Comparison of ENCODE assay signal across 8 cellular contexts in the genomic region with DNA sequence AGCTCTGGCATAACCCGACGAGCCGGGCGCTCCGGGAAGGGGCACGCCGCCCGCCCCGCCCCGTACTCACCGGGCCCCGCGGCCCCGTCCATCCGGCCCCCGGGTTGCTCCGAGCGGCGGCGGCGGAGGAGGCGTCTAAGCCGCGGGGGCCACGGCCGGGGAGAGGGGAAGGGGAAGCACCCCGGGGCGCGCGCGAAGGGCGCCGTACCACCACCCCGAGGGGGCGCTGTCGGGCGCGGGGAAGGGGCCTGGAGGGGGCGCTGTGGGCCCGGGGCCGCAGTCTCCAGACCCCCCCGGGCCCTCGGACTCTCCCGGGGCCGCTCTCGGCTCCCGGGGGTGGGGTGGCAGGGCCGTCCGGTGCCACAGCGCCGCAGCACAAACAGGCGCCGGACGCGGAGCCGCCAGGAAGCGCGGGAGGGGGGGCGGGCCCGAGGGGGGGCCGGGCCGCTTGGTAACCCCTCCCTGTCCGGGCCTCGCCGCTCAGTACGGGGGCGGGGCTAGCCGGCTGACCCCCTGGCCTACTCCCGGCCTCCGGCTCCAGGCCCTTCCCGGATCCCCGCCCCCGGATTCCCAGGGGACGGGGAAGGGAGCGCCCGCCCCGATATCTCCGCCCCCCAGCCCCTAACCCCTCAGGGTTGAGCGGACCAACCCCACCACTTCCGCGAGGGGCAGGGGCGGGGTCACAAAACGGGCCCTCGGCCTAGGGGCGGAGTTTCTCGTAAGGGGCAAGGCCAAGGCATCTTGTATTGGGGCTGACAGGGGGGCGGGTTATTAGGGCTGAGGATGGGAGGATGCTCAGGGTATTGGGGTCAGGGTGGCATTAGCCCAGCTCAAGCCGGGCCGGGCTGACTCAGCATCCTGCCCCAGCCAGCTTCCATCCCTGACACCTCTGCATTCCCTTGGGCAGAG. TPM values are rescaled to one million over a fixed set of nuclear protein-coding genes. Genes with fewer than 3 reads are reported as not detected.
DNase-seq lines count a peak whose midpoint lies in the region; ATAC-seq and TF ChIP-seq lines count a peak whose summit lies in the region.

A gene with protein sequence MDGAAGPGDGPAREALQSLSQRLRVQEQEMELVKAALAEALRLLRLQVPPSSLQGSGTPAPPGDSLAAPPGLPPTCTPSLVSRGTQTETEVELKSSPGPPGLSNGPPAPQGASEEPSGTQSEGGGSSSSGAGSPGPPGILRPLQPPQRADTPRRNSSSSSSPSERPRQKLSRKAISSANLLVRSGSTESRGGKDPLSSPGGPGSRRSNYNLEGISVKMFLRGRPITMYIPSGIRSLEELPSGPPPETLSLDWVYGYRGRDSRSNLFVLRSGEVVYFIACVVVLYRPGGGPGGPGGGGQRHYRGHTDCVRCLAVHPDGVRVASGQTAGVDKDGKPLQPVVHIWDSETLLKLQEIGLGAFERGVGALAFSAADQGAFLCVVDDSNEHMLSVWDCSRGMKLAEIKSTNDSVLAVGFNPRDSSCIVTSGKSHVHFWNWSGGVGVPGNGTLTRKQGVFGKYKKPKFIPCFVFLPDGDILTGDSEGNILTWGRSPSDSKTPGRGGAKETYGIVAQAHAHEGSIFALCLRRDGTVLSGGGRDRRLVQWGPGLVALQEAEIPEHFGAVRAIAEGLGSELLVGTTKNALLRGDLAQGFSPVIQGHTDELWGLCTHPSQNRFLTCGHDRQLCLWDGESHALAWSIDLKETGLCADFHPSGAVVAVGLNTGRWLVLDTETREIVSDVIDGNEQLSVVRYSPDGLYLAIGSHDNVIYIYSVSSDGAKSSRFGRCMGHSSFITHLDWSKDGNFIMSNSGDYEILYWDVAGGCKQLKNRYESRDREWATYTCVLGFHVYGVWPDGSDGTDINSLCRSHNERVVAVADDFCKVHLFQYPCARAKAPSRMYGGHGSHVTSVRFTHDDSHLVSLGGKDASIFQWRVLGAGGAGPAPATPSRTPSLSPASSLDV (minus strand): TSS at position 410 of the 909 bp plus-strand sequence. CDS start 318 bp downstream, at position 92.
A gene with protein sequence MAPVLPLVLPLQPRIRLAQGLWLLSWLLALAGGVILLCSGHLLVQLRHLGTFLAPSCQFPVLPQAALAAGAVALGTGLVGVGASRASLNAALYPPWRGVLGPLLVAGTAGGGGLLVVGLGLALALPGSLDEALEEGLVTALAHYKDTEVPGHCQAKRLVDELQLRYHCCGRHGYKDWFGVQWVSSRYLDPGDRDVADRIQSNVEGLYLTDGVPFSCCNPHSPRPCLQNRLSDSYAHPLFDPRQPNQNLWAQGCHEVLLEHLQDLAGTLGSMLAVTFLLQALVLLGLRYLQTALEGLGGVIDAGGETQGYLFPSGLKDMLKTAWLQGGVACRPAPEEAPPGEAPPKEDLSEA (plus strand): TSS at position 892 of the 909 bp plus-strand sequence. CDS start 25 bp downstream, outside the sequence.

- H3K4me3 ChIP-seq in HUES6 (ENCODE audit: low read depth, low read length) (peak within 1 kb of the TSS; percentile 76), Panc1 (ENCODE audit: low read depth in 2 of 2, low read length in 2 of 2) (peak within 1 kb of the TSS; percentile 80 to 87)

- peak within 1 kb of the TSS; percentile 96 for H3K4me3 Mint-ChIP-seq in activated T-helper 1 cell treated with anti-CD3 and anti-CD28 coated beads, Interleukin-12 subunit alpha, Interleukin-12 subunit beta, Interleukin-2, Interleukin-4 antibody, amounts not matched to agents 30 ng/mL and 10 ng/mL and 1 ng/mL, durations not matched to agents 14 hours and 24 hours and 36 hours
- H3K4me3 Mint-ChIP-seq in natural killer cell treated with Interleukin-12 subunit alpha and Interleukin-12 subunit beta and Interleukin-15 and Interleukin-18, amount 100 ng/mL, for 72 hours = peak within 1 kb of the TSS; percentile 98

- H3K9me3 ChIP-seq in HUES6 (ENCODE audit: control insufficient read depth, insufficient read depth, low read depth, low read length) = no peaks in the 10 kb centered on the region
- H3K9me3 ChIP-seq in Panc1 (ENCODE audit: control insufficient read depth, insufficient read depth, low read depth, low read length) = no peaks in the 10 kb centered on the region

- H3K36me3 Mint-ChIP-seq in activated T-helper 1 cell treated with anti-CD3 and anti-CD28 coated beads, Interleukin-12 subunit alpha, Interleukin-12 subunit beta, Interleukin-2, Interleukin-4 antibody, amounts not matched to agents 30 ng/mL and 10 ng/mL and 1 ng/mL, durations not matched to agents 14 hours and 24 hours and 36 hours (ENCODE audit: low read depth) = peaks cover 21% of the 10 kb centered on the region
- H3K36me3 Mint-ChIP-seq in natural killer cell treated with Interleukin-12 subunit alpha and Interleukin-12 subunit beta and Interleukin-15 and Interleukin-18, amount 100 ng/mL, for 72 hours = no peaks in the 10 kb centered on the region

- H3K27me3 Mint-ChIP-seq in activated T-helper 1 cell treated with anti-CD3 and anti-CD28 coated beads, Interleukin-12 subunit alpha, Interleukin-12 subunit beta, Interleukin-2, Interleukin-4 antibody, amounts not matched to agents 30 ng/mL and 10 ng/mL and 1 ng/mL, durations not matched to agents 14 hours and 24 hours and 36 hours (ENCODE audit: insufficient read depth) = no peaks in the 10 kb centered on the region
- H3K27me3 Mint-ChIP-seq in natural killer cell treated with Interleukin-12 subunit alpha and Interleukin-12 subunit beta and Interleukin-15 and Interleukin-18, amount 100 ng/mL, for 72 hours = no peaks in the 10 kb centered on the region

- intact Hi-C loops in Panc1 (cut with micrococcal nuclease; ENCODE audit: unreplicated experiment) = no loop called here
- intact Hi-C loops in activated T-helper 1 cell treated with anti-CD3 and anti-CD28 coated beads, Interleukin-12 subunit alpha, Interleukin-12 subunit beta, Interleukin-2, Interleukin-4 antibody, amounts not matched to agents 30 ng/mL and 10 ng/mL and 1 ng/mL, durations not matched to agents 14 hours and 24 hours and 36 hours (cut with micrococcal nuclease) = loop anchor here (1.0 to 5.0 kb wide), 6 partner anchors 10 to 140 kb away; a partner anchor contains a TSS

- H3K4me1 ChIP-seq in HUES6 (ENCODE audit: control insufficient read depth, insufficient read depth, low read length) (peaks cover 23% of the 10 kb centered on the region), Panc1 (ENCODE audit: control insufficient read depth, insufficient read depth, low read length) (peaks cover 21% of the 10 kb centered on the region)

- H3K9me3 Mint-ChIP-seq in activated T-helper 1 cell treated with anti-CD3 and anti-CD28 coated beads, Interleukin-12 subunit alpha, Interleukin-12 subunit beta, Interleukin-2, Interleukin-4 antibody, amounts not matched to agents 30 ng/mL and 10 ng/mL and 1 ng/mL, durations not matched to agents 14 hours and 24 hours and 36 hours = no peaks in the 10 kb centered on the region
- H3K9me3 Mint-ChIP-seq in natural killer cell treated with Interleukin-12 subunit alpha and Interleukin-12 subunit beta and Interleukin-15 and Interleukin-18, amount 100 ng/mL, for 72 hours = no peaks in the 10 kb centered on the region

- H3K27me3 ChIP-seq in HUES6 (ENCODE audit: control insufficient read depth, insufficient read depth, low read length) (no peaks in the 10 kb centered on the region), Panc1 (ENCODE audit: control insufficient read depth, insufficient read depth, low read length) (no peaks in the 10 kb centered on the region)

- BruUV-seq in Panc1 (replicated peaks; lab: Mats Ljungman, UMichigan) = no TSS peak

- DNase-seq in DMS153 treated with DMSO at 0.1 percent for 48 hours (lab: John Stamatoyannopoulos, UW; ENCODE audit: unreplicated experiment) (peak; percentile 37), Panc1 (ENCODE audit: low read depth, low spot score) (no peak), fibroblast of peridontal ligament (ENCODE audit: extremely low read depth) (peak; percentile 75)
- DNase-seq in activated T-helper 1 cell treated with anti-CD3 and anti-CD28 coated beads, Interleukin-12 subunit alpha, Interleukin-12 subunit beta, Interleukin-2, Interleukin-4 antibody, amounts not matched to agents 30 ng/mL and 10 ng/mL and 1 ng/mL, durations not matched to agents 14 hours and 24 hours and 36 hours (ENCODE audit: low spot score) = peak; percentile 85
- DNase-seq in natural killer cell treated with Interleukin-12 subunit alpha and Interleukin-12 subunit beta and Interleukin-15 and Interleukin-18, amount 100 ng/mL, for 72 hours (ENCODE audit: low spot score) = peak; percentile 90
- DNase-seq in stimulated activated naive CD4-positive, alpha-beta T cell treated with Interleukin-2 at 50 U/mL for 16 hours (lab: John Stamatoyannopoulos, UW) = peak; percentile 84

- peaks cover 32% of the 10 kb centered on the region for H3K4me1 Mint-ChIP-seq in activated T-helper 1 cell treated with anti-CD3 and anti-CD28 coated beads, Interleukin-12 subunit alpha, Interleukin-12 subunit beta, Interleukin-2, Interleukin-4 antibody, amounts not matched to agents 30 ng/mL and 10 ng/mL and 1 ng/mL, durations not matched to agents 14 hours and 24 hours and 36 hours (ENCODE audit: low read depth)
- peaks cover 38 to 43% of the 10 kb centered on the region in 2 donors for H3K4me1 Mint-ChIP-seq in natural killer cell treated with Interleukin-12 subunit alpha and Interleukin-12 subunit beta and Interleukin-15 and Interleukin-18, amount 100 ng/mL, for 72 hours (ENCODE audit: low read depth in 2 of 2)

- CTCF ChIA-PET in Panc1 (lab: Charles Lee) = interaction anchor here (0.7 to 1.2 kb wide), 4 partner anchors 11 to 52 kb away, joined by 5 to 8 read pairs (median 6); a partner anchor contains a TSS

- peak within 1 kb of the TSS; percentile 70 for H3K9ac ChIP-seq in HUES6 (ENCODE audit: low read length)

- peak; percentile 67 for ATAC-seq in GM21423 (IDR thresholded peaks at IDR 0.05; ENCODE audit: unreplicated experiment)
- ATAC-seq in Panc1 = peak; percentile 87
- peak; percentile 84 to 88 for ATAC-seq in natural killer cell treated with Interleukin-12 subunit alpha and Interleukin-12 subunit beta and Interleukin-15 and Interleukin-18, amount 100 ng/mL, for 72 hours

- H3K27ac Mint-ChIP-seq in activated T-helper 1 cell treated with anti-CD3 and anti-CD28 coated beads, Interleukin-12 subunit alpha, Interleukin-12 subunit beta, Interleukin-2, Interleukin-4 antibody, amounts not matched to agents 30 ng/mL and 10 ng/mL and 1 ng/mL, durations not matched to agents 14 hours and 24 hours and 36 hours = peak within 1 kb of the TSS; percentile 97
- H3K27ac Mint-ChIP-seq in natural killer cell treated with Interleukin-12 subunit alpha and Interleukin-12 subunit beta and Interleukin-15 and Interleukin-18, amount 100 ng/mL, for 72 hours = peak within 1 kb of the TSS; percentile 93 to 97

- POLR2A ChIA-PET in Panc1 (lab: Charles Lee) = interaction anchor here (0.6 to 0.7 kb wide), 2 partner anchors 28 to 260 kb away, joined by 8 read pairs; no protein-coding TSS in a partner anchor

- H3K36me3 ChIP-seq in HUES6 (ENCODE audit: control insufficient read depth, insufficient read depth, low read length) (peaks cover 20% of the 10 kb centered on the region), Panc1 (ENCODE audit: control insufficient read depth, insufficient read depth, low read length) (no peaks in the 10 kb centered on the region; the same call in 1 of the 2 replicates)

- in situ Hi-C loops in Panc1 (cut with HindIII; ENCODE audit: low pct_unique_long_range_greater_than_20kb, low sequenced_read_pairs) = no loop called here

- H3K27ac ChIP-seq in HUES6 (ENCODE audit: low read depth, low read length) (no peak within 1 kb of the TSS; the same call in 1 of the 2 replicates), Panc1 (ENCODE audit: low read length) (peak within 1 kb of the TSS; percentile 90)

- peak; percentile 100 for TF ChIP-seq CTCF in Panc1 (IDR thresholded peaks at IDR 0.05)

RNA-seq across cellular contexts. Expression of the first gene that starts in this region (rescaled TPM):
- 88.8 TPM for total RNA-seq in Panc1 (2021; ENCODE audit: unreplicated experiment)
- 77.9 TPM for polyA plus RNA-seq in Panc1 (2012; ENCODE audit: insufficient read length)
- total RNA-seq in activated T-helper 1 cell treated with anti-CD3 and anti-CD28 coated beads, Interleukin-12 subunit alpha, Interleukin-12 subunit beta, Interleukin-2, Interleukin-4 antibody, amounts not matched to agents 30 ng/mL and 10 ng/mL and 1 ng/mL, durations not matched to agents 14 hours and 24 hours and 36 hours = 164 and 167 TPM in 2 replicates
- total RNA-seq in natural killer cell treated with Interleukin-12 subunit alpha and Interleukin-12 subunit beta and Interleukin-15 and Interleukin-18, amount 100 ng/mL, for 72 hours = 100 to 1,000 TPM; 122 to 205 TPM

RNA-seq across cellular contexts. Expression of the second gene that starts in this region (rescaled TPM):
- total RNA-seq in Panc1 (2021; ENCODE audit: unreplicated experiment) = 2.7 TPM
- polyA plus RNA-seq in Panc1 (2012; ENCODE audit: insufficient read length) = 5.8 TPM
- total RNA-seq in activated T-helper 1 cell treated with anti-CD3 and anti-CD28 coated beads, Interleukin-12 subunit alpha, Interleukin-12 subunit beta, Interleukin-2, Interleukin-4 antibody, amounts not matched to agents 30 ng/mL and 10 ng/mL and 1 ng/mL, durations not matched to agents 14 hours and 24 hours and 36 hours = 2.5 and 3.2 TPM in 2 replicates
- 1 to 10 TPM; 4.5 to 4.6 TPM for total RNA-seq in natural killer cell treated with Interleukin-12 subunit alpha and Interleukin-12 subunit beta and Interleukin-15 and Interleukin-18, amount 100 ng/mL, for 72 hours
